Comparison of ENCODE assay signal across 1 cellular context in the genomic region with DNA sequence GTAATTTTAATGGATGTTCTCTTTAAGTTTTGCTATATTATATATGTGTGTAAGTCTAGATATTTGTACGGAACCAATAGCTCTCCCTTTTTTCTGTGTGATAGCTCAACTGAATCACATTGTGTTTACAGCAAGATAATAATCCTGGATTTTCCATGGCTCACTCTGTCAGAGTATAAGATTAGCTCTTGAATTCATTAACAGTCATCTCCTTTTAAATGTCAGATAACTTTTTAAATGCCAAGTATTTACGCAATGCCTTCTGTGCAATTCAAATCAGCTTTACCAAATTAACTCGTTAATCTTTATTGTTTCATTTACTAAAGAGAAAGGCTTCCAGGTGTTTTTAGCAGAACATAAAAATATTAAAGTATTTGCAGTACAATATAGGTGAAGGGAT.
TF ChIP-seq lines count a peak whose summit lies in the region.

No MANE protein-coding gene starts in this region.

TF ChIP-seq in IMR-90, 13 proteins besides CTCF, POLR2A, EP300 and RAD21:
- TF ChIP-seq, protein P1, sequence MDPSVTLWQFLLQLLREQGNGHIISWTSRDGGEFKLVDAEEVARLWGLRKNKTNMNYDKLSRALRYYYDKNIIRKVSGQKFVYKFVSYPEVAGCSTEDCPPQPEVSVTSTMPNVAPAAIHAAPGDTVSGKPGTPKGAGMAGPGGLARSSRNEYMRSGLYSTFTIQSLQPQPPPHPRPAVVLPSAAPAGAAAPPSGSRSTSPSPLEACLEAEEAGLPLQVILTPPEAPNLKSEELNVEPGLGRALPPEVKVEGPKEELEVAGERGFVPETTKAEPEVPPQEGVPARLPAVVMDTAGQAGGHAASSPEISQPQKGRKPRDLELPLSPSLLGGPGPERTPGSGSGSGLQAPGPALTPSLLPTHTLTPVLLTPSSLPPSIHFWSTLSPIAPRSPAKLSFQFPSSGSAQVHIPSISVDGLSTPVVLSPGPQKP (IDR thresholded peaks at IDR 0.05; ENCODE audit: borderline replicate concordance, low read depth, low read length): no peak
- peak; percentile 54 for TF ChIP-seq CEBPB (IDR thresholded peaks at IDR 0.05; ENCODE audit: low read depth, low read length)
TF ChIP-seq in IMR-90: peak in this region for 1.
